ENCODE assay signal across 8 cellular contexts in the genomic region with DNA sequence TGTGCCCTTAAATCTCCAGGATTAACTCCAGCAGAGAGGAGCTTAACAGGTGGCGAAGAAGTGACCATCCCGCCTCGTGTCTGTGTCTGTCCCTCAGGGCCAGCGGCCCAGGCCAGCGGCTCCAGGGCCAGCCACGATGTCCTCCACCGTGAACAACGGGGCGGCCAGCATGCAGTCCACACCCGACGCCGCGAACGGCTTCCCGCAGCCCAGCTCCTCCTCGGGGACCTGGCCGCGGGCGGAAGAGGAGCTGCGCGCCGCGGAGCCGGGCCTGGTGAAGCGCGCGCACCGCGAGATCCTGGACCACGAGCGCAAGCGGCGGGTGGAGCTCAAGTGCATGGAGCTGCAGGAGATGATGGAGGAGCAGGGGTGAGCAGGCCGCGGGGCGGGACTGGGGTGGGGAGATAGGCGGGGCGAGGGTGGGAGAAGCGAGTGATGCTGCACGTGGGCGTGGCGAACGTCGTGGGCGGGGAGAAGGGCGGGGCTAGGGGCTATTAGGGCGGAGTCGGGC. TPM values are rescaled to one million over a fixed set of nuclear protein-coding genes. Genes with fewer than 3 reads are reported as not detected.
DNase-seq lines count a peak whose midpoint lies in the region; ATAC-seq and TF ChIP-seq lines count a peak whose summit lies in the region.

No MANE protein-coding gene starts in this region.

- DNase-seq in AG04449 (ENCODE audit: low read depth, low spot score) (no peak), NCI-H748 (lab: John Stamatoyannopoulos, UW; ENCODE audit: unreplicated experiment) (peak; percentile 90), endothelial cell (ENCODE audit: low spot score) (peak; percentile 92), mucosa of gallbladder (ENCODE audit: low spot score) (peak; percentile 79)
- DNase-seq in activated CD8-positive, alpha-beta memory T cell treated with anti-CD3 and anti-CD28 coated beads, Interleukin-2, amount 50 U/mL, for 48 hours = peak; percentile 92
- DNase-seq in stimulated activated CD8-positive, alpha-beta memory T cell treated with anti-CD3 and anti-CD28 coated beads, Interleukin-4, amount 100 ng/mL, for 4 hours (ENCODE audit: low read depth in 2 of 2, low spot score in 1 of 2) = peak; percentile 31 to 41

- peaks cover 11% of the 10 kb centered on the region for H3K4me1 Mint-ChIP-seq in endothelial cell (ENCODE audit: unreplicated experiment)

- CTCF ChIA-PET in AG04449 (lab: Yijun Ruan, JAX) = interaction anchor here (1.2 to 2.5 kb wide), 3 partner anchors 28 to 79 kb away, joined by 6 to 8 read pairs (median 8); no protein-coding TSS in a partner anchor

- peak overlapping the region; percentile 40 for H3K4me3 ChIP-seq in AG04449 (ENCODE audit: low read depth, low read length)

- TF ChIP-seq CTCF in AG04449 (IDR thresholded peaks at IDR 0.05; ENCODE audit: insufficient read depth, low read length, missing control alignments) (no peak), endothelial cell (IDR thresholded peaks at IDR 0.05; ENCODE audit: unreplicated experiment) (no peak)

- no peaks in the 10 kb centered on the region for H3K9me3 Mint-ChIP-seq in endothelial cell (ENCODE audit: unreplicated experiment)

- ATAC-seq in GM21390 (IDR thresholded peaks at IDR 0.05; ENCODE audit: unreplicated experiment) (peak; percentile 60), GM18519 (IDR thresholded peaks at IDR 0.05; ENCODE audit: low FRiP score, unreplicated experiment) (no peak)

- POLR2A ChIA-PET in AG04449 (lab: Yijun Ruan, JAX) = interaction anchor here (0.6 kb wide), 2 partner anchors 118 to 125 kb away, joined by 4 to 6 read pairs; no protein-coding TSS in a partner anchor

- no peak overlapping the region for H3K4me3 Mint-ChIP-seq in endothelial cell (ENCODE audit: unreplicated experiment)

- no peak overlapping the region for H3K27ac Mint-ChIP-seq in endothelial cell (ENCODE audit: unreplicated experiment)

- H3K27me3 Mint-ChIP-seq in endothelial cell (ENCODE audit: unreplicated experiment) = peaks cover 2% of the 10 kb centered on the region

- no peaks in the 10 kb centered on the region for H3K36me3 Mint-ChIP-seq in endothelial cell (ENCODE audit: low read depth, unreplicated experiment)

RNA-seq across cellular contexts. Expression of gene SRRM3, which starts 33.3 kb away (rescaled TPM):
- total RNA-seq in endothelial cell (ENCODE audit: unreplicated experiment) (27.1 TPM), mucosa of gallbladder (1.6 TPM)

Comparison
In these comparisons a context has a peak if more than half of its experiments do, and no peak if none do; other contexts are left out.
1. RNA of gene SRRM3, which starts 33.3 kb away (total RNA-seq): 27.1 TPM in endothelial cell (single experiment); 1.6 TPM in mucosa of gallbladder (single experiment); every median in the first group is over 10 times any median in the second.